Comparison of ENCODE assay signal across 21 cellular contexts in genomic region chr1:220092694-220093093, GRCh38. TPM values are rescaled to one million over a fixed set of nuclear protein-coding genes. Genes with fewer than 3 reads are reported as not detected.
DNase-seq lines count a peak whose midpoint lies in the region; ATAC-seq lines count a peak whose summit lies in the region.
"Had no signal": no experiment of that assay in that cellular context is flagged by ENCODE, and none has a peak within 500 bp of the region (broad histone marks: within the 10 kb centered on the region; RNA-seq: fewer than 3 reads in every experiment).

No MANE protein-coding gene starts in this region.

- no peaks in the 10 kb centered on the region for H3K9me3 ChIP-seq in naive thymus-derived CD4-positive, alpha-beta T cell (ENCODE audit: control insufficient read depth in 2 of 3, low read length in 3 of 3)
- H3K9me3 ChIP-seq: BLaER1 treated with 17β-estradiol and CSF1 and Interleukin-3, amounts not matched to agents 10 nM and 100 nM; Peyer's patch had no signal

- DNase-seq in activated naive CD4-positive, alpha-beta T cell treated with Interleukin-2 at 50 U/mL for 16 hours: no peak
- DNase-seq in naive thymus-derived CD4-positive, alpha-beta T cell: no peak
- peak; percentile 5 for DNase-seq in superior temporal gyrus (ENCODE audit: extremely low spot score)
- DNase-seq in activated CD8-positive, alpha-beta T cell treated with anti-CD3 and anti-CD28 coated beads, Interleukin-2, amount 10 ng/mL, durations not matched to agents 7 days and 5 days: no peak
- DNase-seq: Calu3; CD8-positive, alpha-beta memory T cell; DMS153; NCI-H1105 treated with DMSO at 0.1 percent for 48 hours; NCI-H2029 treated with DMSO at 0.1 percent for 48 hours; NCI-H2171; NCI-H345; NCI-H524; Peyer's patch had no signal

- peaks cover 4% of the 10 kb centered on the region for H3K36me3 Mint-ChIP-seq in activated naive CD4-positive, alpha-beta T cell treated with anti-CD3 and anti-CD28 coated beads, Interleukin-2, amount 50 U/mL, for 24 hours
- peaks cover 1% of the 10 kb centered on the region for H3K36me3 Mint-ChIP-seq in IgD-negative memory B cell
- peaks cover 0 to 11% (median 5%) of the 10 kb centered on the region in 5 donors for H3K36me3 Mint-ChIP-seq in naive thymus-derived CD4-positive, alpha-beta T cell
- H3K36me3 Mint-ChIP-seq in activated CD8-positive, alpha-beta T cell treated with anti-CD3 and anti-CD28 coated beads, Interleukin-2, amount 10 ng/mL, durations not matched to agents 7 days and 5 days (ENCODE audit: low read depth): peaks cover 18% of the 10 kb centered on the region

- H3K4me3 ChIP-seq in naive thymus-derived CD4-positive, alpha-beta T cell (ENCODE audit: low read length): no peak overlapping the region
- H3K4me3 ChIP-seq: Peyer's patch had no signal

- CTCF ChIA-PET in naive thymus-derived CD4-positive, alpha-beta T cell (lab: Charles Lee): no interaction called here
- CTCF ChIA-PET in activated CD8-positive, alpha-beta T cell treated with anti-CD3 and anti-CD28 coated beads, Interleukin-2, amount 10 ng/mL, durations not matched to agents 7 days and 5 days (lab: Charles Lee): no interaction called here

- no peaks in the 10 kb centered on the region for H3K9me3 Mint-ChIP-seq in activated naive CD4-positive, alpha-beta T cell treated with anti-CD3 and anti-CD28 coated beads, Interleukin-2, amount 50 U/mL, for 24 hours
- no peaks in the 10 kb centered on the region for H3K9me3 Mint-ChIP-seq in IgD-negative memory B cell
- H3K9me3 Mint-ChIP-seq in naive thymus-derived CD4-positive, alpha-beta T cell: no peaks in the 10 kb centered on the region
- H3K9me3 Mint-ChIP-seq in activated CD8-positive, alpha-beta T cell treated with anti-CD3 and anti-CD28 coated beads, Interleukin-2, amount 10 ng/mL, durations not matched to agents 7 days and 5 days (ENCODE audit: insufficient read depth): no peaks in the 10 kb centered on the region
- H3K9me3 Mint-ChIP-seq: CD8-positive, alpha-beta memory T cell had no signal

- peaks cover 36% of the 10 kb centered on the region for H3K4me1 Mint-ChIP-seq in activated naive CD4-positive, alpha-beta T cell treated with anti-CD3 and anti-CD28 coated beads, Interleukin-2, amount 50 U/mL, for 24 hours
- H3K4me1 Mint-ChIP-seq in IgD-negative memory B cell: peaks cover 16 to 27% (median 24%) of the 10 kb centered on the region in 3 donors
- H3K4me1 Mint-ChIP-seq in naive thymus-derived CD4-positive, alpha-beta T cell: peaks cover 10 to 53% (median 39%) of the 10 kb centered on the region in 7 donors
- peaks cover 24% of the 10 kb centered on the region for H3K4me1 Mint-ChIP-seq in activated CD8-positive, alpha-beta T cell treated with anti-CD3 and anti-CD28 coated beads, Interleukin-2, amount 10 ng/mL, durations not matched to agents 7 days and 5 days (ENCODE audit: low read depth)

- peak overlapping the region; percentile 68 for H3K27ac Mint-ChIP-seq in activated naive CD4-positive, alpha-beta T cell treated with anti-CD3 and anti-CD28 coated beads, Interleukin-2, amount 50 U/mL, for 24 hours
- peak overlapping the region in 2 of 3 donors; percentile 43 to 87 for H3K27ac Mint-ChIP-seq in IgD-negative memory B cell
- peak overlapping the region in 4 of 9 donors; percentile 14 to 85 (median 74) for H3K27ac Mint-ChIP-seq in naive thymus-derived CD4-positive, alpha-beta T cell
- H3K27ac Mint-ChIP-seq in activated CD8-positive, alpha-beta T cell treated with anti-CD3 and anti-CD28 coated beads, Interleukin-2, amount 10 ng/mL, durations not matched to agents 7 days and 5 days: no peak overlapping the region

- intact Hi-C loops in naive thymus-derived CD4-positive, alpha-beta T cell (cut with micrococcal nuclease): no loop called here

- POLR2A ChIA-PET in naive thymus-derived CD4-positive, alpha-beta T cell (lab: Charles Lee): interaction anchor here (0.5 to 1.3 kb wide), 2 partner anchors 44 to 45 kb away, joined by 3 to 4 read pairs; no protein-coding TSS in a partner anchor
- POLR2A ChIA-PET in activated CD8-positive, alpha-beta T cell treated with anti-CD3 and anti-CD28 coated beads, Interleukin-2, amount 10 ng/mL, durations not matched to agents 7 days and 5 days (lab: Charles Lee): interaction anchor here (1.3 kb wide), 1 partner anchor 47 kb away, joined by 3 read pairs; the partner anchor contains the start of gene EPRS1

- ATAC-seq in naive thymus-derived CD4-positive, alpha-beta T cell: no peak
- ATAC-seq in activated CD8-positive, alpha-beta T cell treated with anti-CD3 and anti-CD28 coated beads, Interleukin-2, amount 10 ng/mL, durations not matched to agents 7 days and 5 days: no peak
- no peak for ATAC-seq in HG03045 (IDR thresholded peaks at IDR 0.05; ENCODE audit: unreplicated experiment)
- ATAC-seq in HG03521 (IDR thresholded peaks at IDR 0.05; ENCODE audit: unreplicated experiment): no peak
- ATAC-seq: SK-N-SH treated with all-trans-retinoic acid at 6 μM for 48 hours had no signal

- H3K4me1 ChIP-seq in naive thymus-derived CD4-positive, alpha-beta T cell (ENCODE audit: control insufficient read depth in 2 of 2, insufficient read depth in 2 of 2, low read length in 2 of 2): peaks cover 14 to 23% of the 10 kb centered on the region in 2 donors

- H3K36me3 ChIP-seq in naive thymus-derived CD4-positive, alpha-beta T cell (ENCODE audit: control insufficient read depth in 2 of 3, insufficient read depth in 3 of 3, low read length in 3 of 3): peaks cover 0 to 9% (median 0%) of the 10 kb centered on the region in 3 experiments

- no peaks in the 10 kb centered on the region for H3K27me3 ChIP-seq in naive thymus-derived CD4-positive, alpha-beta T cell (ENCODE audit: control insufficient read depth in 2 of 2, insufficient read depth in 2 of 2, low read length in 2 of 2)
- H3K27me3 ChIP-seq: BLaER1 treated with 17β-estradiol and CSF1 and Interleukin-3, amounts not matched to agents 10 nM and 100 nM; Peyer's patch had no signal

- no peak overlapping the region for H3K4me3 Mint-ChIP-seq in activated naive CD4-positive, alpha-beta T cell treated with anti-CD3 and anti-CD28 coated beads, Interleukin-2, amount 50 U/mL, for 24 hours
- H3K4me3 Mint-ChIP-seq in IgD-negative memory B cell: peak overlapping the region in 3 of 4 donors; percentile 34 to 78 (median 37)
- peak overlapping the region in 6 of 10 donors; percentile 12 to 78 (median 63) for H3K4me3 Mint-ChIP-seq in naive thymus-derived CD4-positive, alpha-beta T cell
- no peak overlapping the region for H3K4me3 Mint-ChIP-seq in activated CD8-positive, alpha-beta T cell treated with anti-CD3 and anti-CD28 coated beads, Interleukin-2, amount 10 ng/mL, durations not matched to agents 7 days and 5 days

- H3K27me3 Mint-ChIP-seq in activated naive CD4-positive, alpha-beta T cell treated with anti-CD3 and anti-CD28 coated beads, Interleukin-2, amount 50 U/mL, for 24 hours: no peaks in the 10 kb centered on the region
- no peaks in the 10 kb centered on the region for H3K27me3 Mint-ChIP-seq in IgD-negative memory B cell
- peaks cover 0 to 2% (median 0%) of the 10 kb centered on the region in 5 donors for H3K27me3 Mint-ChIP-seq in naive thymus-derived CD4-positive, alpha-beta T cell
- H3K27me3 Mint-ChIP-seq in activated CD8-positive, alpha-beta T cell treated with anti-CD3 and anti-CD28 coated beads, Interleukin-2, amount 10 ng/mL, durations not matched to agents 7 days and 5 days (ENCODE audit: low read depth): peaks cover 2% of the 10 kb centered on the region
- H3K27me3 Mint-ChIP-seq: CD8-positive, alpha-beta memory T cell had no signal

- H3K27ac ChIP-seq in naive thymus-derived CD4-positive, alpha-beta T cell (ENCODE audit: low read depth, low read length): peak overlapping the region; percentile 59
- H3K27ac ChIP-seq: BLaER1 treated with 17β-estradiol and CSF1 and Interleukin-3, amounts not matched to agents 10 nM and 100 nM; HL-60; KMS-11 had no signal

RNA-seq across cellular contexts. Expression of gene IARS2, which starts 1.2 kb away (rescaled TPM):
- 58.6 TPM for polyA plus RNA-seq in IgD-negative memory B cell
- total RNA-seq in naive thymus-derived CD4-positive, alpha-beta T cell: 10 to 100 TPM; 27.2 to 56.2 (median 43.6) TPM
- polyA plus RNA-seq in naive thymus-derived CD4-positive, alpha-beta T cell: 10 to 100 TPM; 58.0 to 85.1 TPM
- total RNA-seq in activated CD8-positive, alpha-beta T cell treated with anti-CD3 and anti-CD28 coated beads, Interleukin-2, amount 10 ng/mL, durations not matched to agents 7 days and 5 days: 10 to 100 TPM; 54.8 to 57.9 TPM

RNA-seq across cellular contexts. Expression of gene BPNT1, which starts 3.1 kb away (rescaled TPM):
- 22.4 TPM for polyA plus RNA-seq in IgD-negative memory B cell
- 10 to 100 TPM in 4 of 5 experiments, 1 to 10 TPM in 1; 5.5 to 24.6 (median 15.0) TPM for total RNA-seq in naive thymus-derived CD4-positive, alpha-beta T cell
- polyA plus RNA-seq in naive thymus-derived CD4-positive, alpha-beta T cell: 10 to 100 TPM; 20.2 to 25.2 TPM
- 10 to 100 TPM; 19.7 to 26.3 TPM for total RNA-seq in activated CD8-positive, alpha-beta T cell treated with anti-CD3 and anti-CD28 coated beads, Interleukin-2, amount 10 ng/mL, durations not matched to agents 7 days and 5 days

RNA-seq across cellular contexts. Expression of gene EPRS1, which starts 46.4 kb away (rescaled TPM):
- polyA plus RNA-seq in IgD-negative memory B cell: 53.4 TPM
- 100 to 1,000 TPM in 1 of 5 experiments, 10 to 100 TPM in 4; 39.2 to 130 (median 93.6) TPM for total RNA-seq in naive thymus-derived CD4-positive, alpha-beta T cell
- 10 to 100 TPM; 46.0 to 47.1 TPM for polyA plus RNA-seq in naive thymus-derived CD4-positive, alpha-beta T cell
- 100 to 1,000 TPM; 115 to 116 TPM for total RNA-seq in activated CD8-positive, alpha-beta T cell treated with anti-CD3 and anti-CD28 coated beads, Interleukin-2, amount 10 ng/mL, durations not matched to agents 7 days and 5 days

Comparison
In these comparisons a context has a peak if more than half of its experiments do, and no peak if none do; other contexts are left out.
1. H3K4me3 Mint-ChIP-seq: peak in IgD-negative memory B cell (3 of 4) and naive thymus-derived CD4-positive, alpha-beta T cell (6 of 10); none in activated naive CD4-positive, alpha-beta T cell treated with anti-CD3 and anti-CD28 coated beads, Interleukin-2, amount 50 U/mL, for 24 hours (single experiment) and activated CD8-positive, alpha-beta T cell treated with anti-CD3 and anti-CD28 coated beads, Interleukin-2, amount 10 ng/mL, durations not matched to agents 7 days and 5 days (single experiment).